Comparison of ENCODE assay signal across 12 cellular contexts in the genomic region with DNA sequence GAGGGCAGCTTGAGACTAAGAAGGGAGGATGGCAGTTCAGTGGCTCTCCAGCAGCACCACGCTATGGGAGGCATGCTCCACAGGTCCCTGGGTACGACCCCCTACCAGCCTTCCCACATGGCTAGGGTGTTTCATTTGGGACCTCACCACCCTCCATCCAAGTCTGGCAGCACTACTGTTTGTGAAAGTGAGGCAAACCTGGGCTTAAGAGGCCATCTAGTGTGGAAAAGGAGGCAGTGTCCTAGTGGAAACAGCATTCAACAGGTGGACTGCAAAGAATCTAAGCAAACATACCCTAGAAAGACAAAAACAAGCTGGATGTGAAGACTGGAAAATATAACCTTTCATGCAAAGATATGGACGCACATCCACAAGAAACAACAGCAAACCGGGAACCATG. TPM values are rescaled to one million over a fixed set of nuclear protein-coding genes. Genes with fewer than 3 reads are reported as not detected.
DNase-seq lines count a peak whose midpoint lies in the region; ATAC-seq and TF ChIP-seq lines count a peak whose summit lies in the region.
"Had no signal": no experiment of that assay in that cellular context is flagged by ENCODE, and none has a peak within 500 bp of the region (broad histone marks: within the 10 kb centered on the region; RNA-seq: fewer than 3 reads in every experiment).

No MANE protein-coding gene starts in this region.

- H3K27ac Mint-ChIP-seq in stimulated activated memory B cell treated with anti-CD40 and anti-IgM and Interleukin-4, amounts not matched to agents 10 μg/mL and 1 μg/mL and 100 μg/mL, for 72 hours, result no peak overlapping the region
- H3K27ac Mint-ChIP-seq: B cell had no signal

- no TSS peak for BruUV-seq in PC-3 (replicated peaks; lab: Mats Ljungman, UMichigan)

- no peak overlapping the region for H3K4me2 ChIP-seq in PC-3 (ENCODE audit: low read length)

- H3K27me3 Mint-ChIP-seq in stimulated activated memory B cell treated with anti-CD40 and anti-IgM and Interleukin-4, amounts not matched to agents 10 μg/mL and 1 μg/mL and 100 μg/mL, for 72 hours, result peaks cover 55% of the 10 kb centered on the region

- H2AFZ ChIP-seq in PC-3 (ENCODE audit: low read length), result no peak overlapping the region

- no peak overlapping the region for H3K4me3 ChIP-seq in PC-3 (ENCODE audit: low read length)
- no peak overlapping the region for H3K4me3 ChIP-seq in esophagus muscularis mucosa
- no peak overlapping the region for H3K4me3 ChIP-seq in gastrocnemius medialis

- no peak overlapping the region for H3K9ac ChIP-seq in PC-3 (ENCODE audit: low read length)

- H4K20me1 ChIP-seq in PC-3 (ENCODE audit: low read length), result no peaks in the 10 kb centered on the region

- H3K4me1 Mint-ChIP-seq in stimulated activated memory B cell treated with anti-CD40 and anti-IgM and Interleukin-4, amounts not matched to agents 10 μg/mL and 1 μg/mL and 100 μg/mL, for 72 hours, result no peaks in the 10 kb centered on the region
- H3K4me1 Mint-ChIP-seq: B cell had no signal

- POLR2A ChIA-PET in PC-3 (lab: Charles Lee; ENCODE audit: unreplicated experiment), result no interaction called here

- no peaks in the 10 kb centered on the region for H3K9me2 ChIP-seq in PC-3 (replicated peaks; ENCODE audit: low read length)

- CTCF ChIA-PET in PC-3 (lab: Charles Lee), result interaction anchor here (0.6 to 1.8 kb wide), 4 partner anchors 11 to 690 kb away, joined by 4 to 10 read pairs (median 4); a partner anchor contains a TSS

- H3K27me3 ChIP-seq in PC-3 (ENCODE audit: low read length) (no peaks in the 10 kb centered on the region), esophagus muscularis mucosa (peaks cover 0 to 6% (median 0%) of the 10 kb centered on the region in 4 donors), gastrocnemius medialis (no peaks in the 10 kb centered on the region)

- no peaks in the 10 kb centered on the region for H3F3A ChIP-seq in PC-3 (ENCODE audit: low read length, unreplicated experiment)

- 58% methylated on average over 4 of the region's 4 CpGs for WGBS in esophagus muscularis mucosa

- in situ Hi-C loops in gastrocnemius medialis (cut with MboI; ENCODE audit: low sequenced_read_pairs in 4 of 4), result loop anchor here in 3 of 4 donors (25.0 kb wide), 2 partner anchors 672 to 697 kb away; no protein-coding TSS in a partner anchor

- DNase-seq in NCI-H1694 treated with DMSO at 0.1 percent for 48 hours (lab: John Stamatoyannopoulos, UW) (peak; percentile 1), NCI-H1694 (lab: John Stamatoyannopoulos, UW) (no peak), PC-3 (peak; percentile 76), esophagus muscularis mucosa (ENCODE audit: extremely low spot score) (no peak), gastrocnemius medialis (no peak), inferior parietal cortex (ENCODE audit: extremely low spot score) (no peak)
- DNase-seq: activated T-cell treated with anti-CD3 and anti-CD28 coated beads for 4 hours, glutamatergic neuron, NCI-H187 treated with DMSO at 0.1 percent for 48 hours had no signal

- no peak overlapping the region for H3K4me3 Mint-ChIP-seq in stimulated activated memory B cell treated with anti-CD40 and anti-IgM and Interleukin-4, amounts not matched to agents 10 μg/mL and 1 μg/mL and 100 μg/mL, for 72 hours
- H3K4me3 Mint-ChIP-seq: B cell had no signal

- TF ChIP-seq POLR2A in esophagus muscularis mucosa (IDR thresholded peaks at IDR 0.05; ENCODE audit: low read depth) (no peak), gastrocnemius medialis (IDR thresholded peaks at IDR 0.05) (no peak)

- H3K36me3 ChIP-seq in PC-3 (ENCODE audit: low read depth, low read length), result no peaks in the 10 kb centered on the region
- no peaks in the 10 kb centered on the region for H3K36me3 ChIP-seq in esophagus muscularis mucosa
- no peaks in the 10 kb centered on the region for H3K36me3 ChIP-seq in gastrocnemius medialis

- H3K36me3 Mint-ChIP-seq in stimulated activated memory B cell treated with anti-CD40 and anti-IgM and Interleukin-4, amounts not matched to agents 10 μg/mL and 1 μg/mL and 100 μg/mL, for 72 hours, result peaks cover 6% of the 10 kb centered on the region

- no peak for TF ChIP-seq EP300 in esophagus muscularis mucosa (IDR thresholded peaks at IDR 0.05)

- ATAC-seq in PC-3, result peak; percentile 97
- ATAC-seq in gastrocnemius medialis, result peak; percentile 52 to 53
- no peak for ATAC-seq in GM21367 (IDR thresholded peaks at IDR 0.05; ENCODE audit: unreplicated experiment)
- ATAC-seq in stimulated activated memory B cell treated with anti-CD40 and anti-IgM and Interleukin-4, amounts not matched to agents 10 μg/mL and 1 μg/mL and 100 μg/mL, for 72 hours, result no peak

- H3K9me3 Mint-ChIP-seq in stimulated activated memory B cell treated with anti-CD40 and anti-IgM and Interleukin-4, amounts not matched to agents 10 μg/mL and 1 μg/mL and 100 μg/mL, for 72 hours, result peaks cover 6% of the 10 kb centered on the region

- H3K27ac ChIP-seq in PC-3 (ENCODE audit: low read length) (no peak overlapping the region), esophagus muscularis mucosa (replicated peaks in 1 of 4) (no peak overlapping the region), gastrocnemius medialis (no peak overlapping the region)

- H3K9me3 ChIP-seq in PC-3 (ENCODE audit: low read length) (no peaks in the 10 kb centered on the region), esophagus muscularis mucosa (peaks cover 0 to 5% (median 0%) of the 10 kb centered on the region in 4 donors), gastrocnemius medialis (no peaks in the 10 kb centered on the region)

- no peaks in the 10 kb centered on the region for H3K4me1 ChIP-seq in PC-3 (ENCODE audit: insufficient read depth, low read length)
- no peaks in the 10 kb centered on the region for H3K4me1 ChIP-seq in esophagus muscularis mucosa
- H3K4me1 ChIP-seq in gastrocnemius medialis, result no peaks in the 10 kb centered on the region

- no peaks in the 10 kb centered on the region for H3K79me2 ChIP-seq in PC-3 (ENCODE audit: low read length)

- intact Hi-C loops in PC-3 (cut with micrococcal nuclease), result loop anchor here (1.0 to 2.0 kb wide), 3 partner anchors 61 to 690 kb away; a partner anchor contains a TSS
- intact Hi-C loops in esophagus muscularis mucosa (cut with DNase I), result no loop called here
- intact Hi-C loops in gastrocnemius medialis (cut with DNase I; ENCODE audit: low total_unique reads), result loop anchor here (10.0 kb wide), 1 partner anchor 689 kb away; no protein-coding TSS in a partner anchor

- TF ChIP-seq CTCF in PC-3 (conservative IDR thresholded peaks at IDR 0.05; ENCODE audit: low read depth, low read length), result peak; percentile 94
- peak in 2 of 3 experiments; percentile 14 to 18 for TF ChIP-seq CTCF in esophagus muscularis mucosa (IDR thresholded peaks at IDR 0.05)
- TF ChIP-seq CTCF in gastrocnemius medialis (IDR thresholded peaks at IDR 0.05 in 4 of 5, conservative IDR thresholded peaks at IDR 0.05 in 1 of 5), result peak; percentile 14 to 48 (median 34)

RNA-seq across cellular contexts. Expression of a gene that starts 4.8 kb away (rescaled TPM):
- total RNA-seq in PC-3 (2014; rRNA removed) (not detected in 2 replicates), esophagus muscularis mucosa (not detected), gastrocnemius medialis (under 1 TPM in 1 of 4 donors, not detected in 3; 0.61 TPM)
- total RNA-seq: B cell had no signal

Comparison
In these comparisons a context has a peak if more than half of its experiments do, and no peak if none do; other contexts are left out.
1. DNase-seq: peak in NCI-H1694 treated with DMSO at 0.1 percent for 48 hours (single experiment) and PC-3 (single experiment); none in NCI-H1694 (single experiment), esophagus muscularis mucosa (single experiment), gastrocnemius medialis (0 of 2) and inferior parietal cortex (single experiment).
2. ATAC-seq: peak in PC-3 (single experiment) and gastrocnemius medialis (2 of 2); none in GM21367 (single experiment) and stimulated activated memory B cell treated with anti-CD40 and anti-IgM and Interleukin-4, amounts not matched to agents 10 μg/mL and 1 μg/mL and 100 μg/mL, for 72 hours (single experiment).
3. CTCF ChIP-seq: peak in every context shown above with its lines; median percentile 94 in PC-3; 34 in gastrocnemius medialis; 16 in esophagus muscularis mucosa.